27 cellular contexts compared by ENCODE assay signal in the genomic region with DNA sequence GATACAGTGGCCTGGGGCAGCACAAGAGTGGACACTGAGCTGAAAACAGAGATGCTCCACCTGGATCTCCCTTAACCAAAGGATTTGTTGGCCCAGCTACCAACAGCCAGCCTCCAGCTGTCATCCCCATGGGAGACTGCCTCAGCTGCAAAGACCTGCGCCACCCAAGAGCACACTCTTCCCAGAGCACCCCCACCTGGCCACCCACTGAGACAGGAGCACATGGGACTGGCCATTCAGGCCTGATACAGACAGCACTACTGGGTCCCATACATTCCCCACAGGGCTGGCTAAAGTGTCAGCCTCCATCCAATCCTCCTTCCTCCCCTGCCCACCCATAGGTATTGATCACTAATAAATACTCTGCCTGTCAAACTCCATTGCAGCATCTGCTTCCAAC.
"Had no signal": no experiment of that assay in that cellular context is flagged by ENCODE, and none has a peak within 500 bp of the region (broad histone marks: within the 10 kb centered on the region; RNA-seq: fewer than 3 reads in every experiment).

No MANE protein-coding gene starts in this region.

- H3K9me3 ChIP-seq: ascending aorta, breast epithelium, esophagus muscularis mucosa, gastrocnemius medialis, heart left ventricle had no signal

- H3K27ac ChIP-seq: ascending aorta, breast epithelium, cardiac muscle cell, esophagus muscularis mucosa, foreskin keratinocyte, gastrocnemius medialis, heart left ventricle had no signal

- H3K4me1 ChIP-seq: foreskin keratinocyte, gastrocnemius medialis had no signal

- DNase-seq: activated CD4-positive, alpha-beta memory T cell treated with anti-CD3 and anti-CD28 coated beads for 36 hours; activated CD4-positive, alpha-beta T cell treated with anti-CD3 and anti-CD28 coated beads for 36 hours; activated CD4-positive, alpha-beta T cell treated with anti-CD3 and anti-CD28 coated beads, Interleukin-2, amount 10 ng/mL, durations not matched to agents 24 days and 14 days; activated CD4-positive, CD25-positive, alpha-beta regulatory T cell; activated CD4-positive, CD25-positive, alpha-beta regulatory T cell treated with anti-CD3 and anti-CD28 coated beads, Interleukin-2, amount 50 U/mL, for 72 hours; activated CD8-positive, alpha-beta memory T cell treated with anti-CD3 and anti-CD28 coated beads, Interleukin-2, amount 10 ng/mL, durations not matched to agents 7 days and 5 days; activated CD8-positive, alpha-beta memory T cell treated with anti-CD3 and anti-CD28 coated beads, Interleukin-2, amount 50 U/mL, for 4 hours; activated CD8-positive, alpha-beta T cell treated with anti-CD3 and anti-CD28 coated beads, Interleukin-2, amount 10 ng/mL, durations not matched to agents 7 days and 5 days; activated gamma-delta T cell treated with Interleukin-2 at 50 U/mL for 16 hours; activated naive CD4-positive, alpha-beta T cell treated with anti-CD3 and anti-CD28 coated beads, Interleukin-2, amount 50 U/mL, for 16 hours; activated naive CD4-positive, alpha-beta T cell treated with Interleukin-2 at 50 U/mL for 16 hours; activated T-cell treated with anti-CD3 and anti-CD28 coated beads, Interleukin-2, amount 50 U/mL, for 1 hour; activated T-cell treated with anti-CD3 and anti-CD28 coated beads, Interleukin-2, amount 50 U/mL, for 48 hours; cortex of kidney; dermis blood vessel endothelial cell; effector CD4-positive, alpha-beta T cell; effector memory CD8-positive, alpha-beta T cell; erythroblast; foreskin keratinocyte; gastrocnemius medialis; glutamatergic neuron; heart left ventricle; T1000 had no signal

- H3K27me3 ChIP-seq: ascending aorta, breast epithelium, cardiac muscle cell, esophagus muscularis mucosa, foreskin keratinocyte, gastrocnemius medialis had no signal

- H3K4me3 ChIP-seq: ascending aorta, breast epithelium, cardiac muscle cell, esophagus muscularis mucosa, gastrocnemius medialis, heart left ventricle had no signal

- H3K36me3 ChIP-seq: ascending aorta, breast epithelium, cardiac muscle cell, esophagus muscularis mucosa, gastrocnemius medialis, heart left ventricle had no signal
